19 cellular contexts compared by ENCODE assay signal in genomic region chr9:132168347-132168746, GRCh38. TPM values are rescaled to one million over a fixed set of nuclear protein-coding genes. Genes with fewer than 3 reads are reported as not detected.
DNase-seq lines count a peak whose midpoint lies in the region; TF ChIP-seq lines count a peak whose summit lies in the region.
"Had no signal": no experiment of that assay in that cellular context is flagged by ENCODE, and none has a peak within 500 bp of the region (broad histone marks: within the 10 kb centered on the region; RNA-seq: fewer than 3 reads in every experiment).

No MANE protein-coding gene starts in this region.

- H3K4me2 ChIP-seq in Loucy (ENCODE audit: low read depth, low read length, poor library complexity, severe bottlenecking), result peak overlapping the region; percentile 48

- H4K20me1 ChIP-seq in Loucy (ENCODE audit: insufficient read depth, low read length, poor library complexity, severe bottlenecking), result peaks cover 81% of the 10 kb centered on the region

- peaks cover 23% of the 10 kb centered on the region; the same call in 1 of the 2 replicates for H3K36me3 ChIP-seq in Loucy (ENCODE audit: insufficient read depth, low read length)
- H3K36me3 ChIP-seq: gastrocnemius medialis, HAP-1, pancreas had no signal

- H3K4me1 ChIP-seq in Loucy (ENCODE audit: insufficient read depth, low read length, poor library complexity, severe bottlenecking), result peaks cover 41% of the 10 kb centered on the region
- H3K4me1 ChIP-seq: HAP-1 had no signal

- DNase-seq in RPMI8226, result peak; percentile 58
- peak; percentile 62 to 88 (median 80) for DNase-seq in dorsolateral prefrontal cortex
- DNase-seq in occipital lobe (lab: John Stamatoyannopoulos, UW), result peak; percentile 59
- no peak for DNase-seq in glutamatergic neuron
- DNase-seq in T-helper 1 cell, result no peak
- no peak for DNase-seq in activated naive CD8-positive, alpha-beta T cell treated with anti-CD3 and anti-CD28 coated beads for 36 hours
- DNase-seq: activated CD4-positive, alpha-beta T cell treated with anti-CD3 and anti-CD28 coated beads for 36 hours; activated T-cell treated with anti-CD3 and anti-CD28 coated beads for 4 hours; gastrocnemius medialis; mucosa of descending colon; stimulated activated CD4-positive, alpha-beta T cell treated with anti-CD3 and anti-CD28 coated beads, Interleukin-12 subunit alpha, Interleukin-12 subunit beta, amount 100 ng/mL, for 4 hours; T-helper 2 cell had no signal

- no peaks in the 10 kb centered on the region for H3K27me3 ChIP-seq in Loucy (ENCODE audit: insufficient read depth, low read length, poor library complexity, severe bottlenecking)
- H3K27me3 ChIP-seq in dorsolateral prefrontal cortex, result peaks cover 0 to 7% (median 0%) of the 10 kb centered on the region in 45 donors
- H3K27me3 ChIP-seq: pancreas had no signal

- H3K4me1 Mint-ChIP-seq in glutamatergic neuron (ENCODE audit: low read depth, unreplicated experiment), result peaks cover 28% of the 10 kb centered on the region
- no peaks in the 10 kb centered on the region for H3K4me1 Mint-ChIP-seq in activated naive CD8-positive, alpha-beta T cell treated with anti-CD3 and anti-CD28 coated beads for 36 hours
- H3K4me1 Mint-ChIP-seq: activated CD4-positive, alpha-beta T cell treated with anti-CD3 and anti-CD28 coated beads for 36 hours had no signal

- H3K4me3 ChIP-seq in Loucy (ENCODE audit: low read length, poor library complexity, severe bottlenecking) (peak overlapping the region; percentile 12), dorsolateral prefrontal cortex (peak overlapping the region in 12 of 59 donors; percentile 3 to 30 (median 12))
- H3K4me3 ChIP-seq: gastrocnemius medialis, HAP-1, mucosa of descending colon, pancreas had no signal

- no peak overlapping the region for H2AFZ ChIP-seq in Loucy (ENCODE audit: low read length)

- no peak overlapping the region for H3K4me3 Mint-ChIP-seq in glutamatergic neuron (ENCODE audit: unreplicated experiment)
- no peak overlapping the region for H3K4me3 Mint-ChIP-seq in activated naive CD8-positive, alpha-beta T cell treated with anti-CD3 and anti-CD28 coated beads for 36 hours
- H3K4me3 Mint-ChIP-seq: activated CD4-positive, alpha-beta T cell treated with anti-CD3 and anti-CD28 coated beads for 36 hours; activated naive CD4-positive, alpha-beta T cell treated with anti-CD3 and anti-CD28 coated beads, Interleukin-2, amount 50 U/mL, for 24 hours; CD14-positive monocyte; IgD-negative memory B cell; stimulated activated naive CD8-positive, alpha-beta T cell treated with anti-CD3 and anti-CD28 coated beads, Interleukin-15, Interleukin-2, amounts not matched to agents 100 ng/mL and 50 ng/mL, for 24 hours had no signal

- no peak for TF ChIP-seq CTCF in Loucy (conservative IDR thresholded peaks at IDR 0.05; ENCODE audit: low read length)
- TF ChIP-seq CTCF in dorsolateral prefrontal cortex (IDR thresholded peaks at IDR 0.05 in 54 of 56, conservative IDR thresholded peaks at IDR 0.05 in 2 of 56; ENCODE audit: low read depth in 1 of 56, partially characterized antibody in 56 of 56), result no peak
- no peak for TF ChIP-seq CTCF in glutamatergic neuron (IDR thresholded peaks at IDR 0.05; ENCODE audit: partially characterized antibody, unreplicated experiment)

- H3K79me2 ChIP-seq in Loucy (ENCODE audit: insufficient read depth, low read length), result peaks cover 84% of the 10 kb centered on the region

- H3K27ac ChIP-seq in dorsolateral prefrontal cortex, result peak overlapping the region in 31 of 59 donors; percentile 1 to 71 (median 44)
- H3K27ac ChIP-seq: gastrocnemius medialis, pancreas had no signal

- no peak overlapping the region for H3K27ac Mint-ChIP-seq in glutamatergic neuron (ENCODE audit: unreplicated experiment)
- H3K27ac Mint-ChIP-seq in activated naive CD8-positive, alpha-beta T cell treated with anti-CD3 and anti-CD28 coated beads for 36 hours, result no peak overlapping the region
- H3K27ac Mint-ChIP-seq: activated CD4-positive, alpha-beta T cell treated with anti-CD3 and anti-CD28 coated beads for 36 hours; activated naive CD4-positive, alpha-beta T cell treated with anti-CD3 and anti-CD28 coated beads, Interleukin-2, amount 50 U/mL, for 24 hours; IgD-negative memory B cell; stimulated activated naive CD8-positive, alpha-beta T cell treated with anti-CD3 and anti-CD28 coated beads, Interleukin-15, Interleukin-2, amounts not matched to agents 100 ng/mL and 50 ng/mL, for 24 hours had no signal

- H3K27me3 Mint-ChIP-seq in glutamatergic neuron (ENCODE audit: unreplicated experiment), result peaks cover 8% of the 10 kb centered on the region
- H3K27me3 Mint-ChIP-seq in activated naive CD8-positive, alpha-beta T cell treated with anti-CD3 and anti-CD28 coated beads for 36 hours, result peaks cover 43% of the 10 kb centered on the region

- H3K9me3 ChIP-seq in Loucy (ENCODE audit: insufficient read depth, low read depth, low read length), result no peaks in the 10 kb centered on the region
- H3K9me3 ChIP-seq: gastrocnemius medialis, HAP-1, mucosa of descending colon, pancreas had no signal

- peaks cover 1% of the 10 kb centered on the region for H3K36me3 Mint-ChIP-seq in glutamatergic neuron (ENCODE audit: unreplicated experiment)
- H3K36me3 Mint-ChIP-seq in activated naive CD8-positive, alpha-beta T cell treated with anti-CD3 and anti-CD28 coated beads for 36 hours, result no peaks in the 10 kb centered on the region
- H3K36me3 Mint-ChIP-seq: activated naive CD4-positive, alpha-beta T cell treated with anti-CD3 and anti-CD28 coated beads, Interleukin-2, amount 50 U/mL, for 24 hours; IgD-negative memory B cell had no signal

- peaks cover 6% of the 10 kb centered on the region for H3K9me3 Mint-ChIP-seq in glutamatergic neuron (ENCODE audit: unreplicated experiment)
- H3K9me3 Mint-ChIP-seq in activated naive CD8-positive, alpha-beta T cell treated with anti-CD3 and anti-CD28 coated beads for 36 hours, result no peaks in the 10 kb centered on the region
- H3K9me3 Mint-ChIP-seq: activated naive CD4-positive, alpha-beta T cell treated with anti-CD3 and anti-CD28 coated beads, Interleukin-2, amount 50 U/mL, for 24 hours; IgD-negative memory B cell; stimulated activated naive CD8-positive, alpha-beta T cell treated with anti-CD3 and anti-CD28 coated beads, Interleukin-15, Interleukin-2, amounts not matched to agents 100 ng/mL and 50 ng/mL, for 24 hours had no signal

- intact Hi-C loops in dorsolateral prefrontal cortex (cut with DNase I), result loop anchor here (2.0 to 10.0 kb wide), 3 partner anchors 68 to 154 kb away; no protein-coding TSS in a partner anchor

- H3F3A ChIP-seq in Loucy (ENCODE audit: low read depth), result no peaks in the 10 kb centered on the region

- H3K9ac ChIP-seq in Loucy (ENCODE audit: low read depth, low read length, poor library complexity, severe bottlenecking), result no peak overlapping the region

- H3K9me2 ChIP-seq in Loucy (replicated peaks; ENCODE audit: low read depth, low read length), result no peaks in the 10 kb centered on the region

RNA-seq across cellular contexts. Expression of gene NTNG2, which starts 6.5 kb away (rescaled TPM):
- total RNA-seq in dorsolateral prefrontal cortex (10 to 100 TPM; 21.7 to 81.3 (median 41.4) TPM), occipital lobe (46.3 TPM), glutamatergic neuron (ENCODE audit: unreplicated experiment) (43.7 TPM)
- 1 to 10 TPM; 1.2 to 1.6 TPM for total RNA-seq in activated naive CD8-positive, alpha-beta T cell treated with anti-CD3 and anti-CD28 coated beads for 36 hours

Comparison
In these comparisons a context has a peak if more than half of its experiments do, and no peak if none do; other contexts are left out.
1. DNase-seq: peak in RPMI8226 (single experiment), dorsolateral prefrontal cortex (10 of 10) and occipital lobe (single experiment); none in glutamatergic neuron (single experiment), T-helper 1 cell (0 of 5) and activated naive CD8-positive, alpha-beta T cell treated with anti-CD3 and anti-CD28 coated beads for 36 hours (single experiment).
2. RNA of gene NTNG2, which starts 6.5 kb away (total RNA-seq): 46.3 TPM in occipital lobe (single experiment), 43.7 TPM in glutamatergic neuron (single experiment) and 21.7 to 81.3 TPM in dorsolateral prefrontal cortex; 1.2 to 1.6 TPM in activated naive CD8-positive, alpha-beta T cell treated with anti-CD3 and anti-CD28 coated beads for 36 hours; every median in the first group is over 4 times any median in the second.